In the genomic region with DNA sequence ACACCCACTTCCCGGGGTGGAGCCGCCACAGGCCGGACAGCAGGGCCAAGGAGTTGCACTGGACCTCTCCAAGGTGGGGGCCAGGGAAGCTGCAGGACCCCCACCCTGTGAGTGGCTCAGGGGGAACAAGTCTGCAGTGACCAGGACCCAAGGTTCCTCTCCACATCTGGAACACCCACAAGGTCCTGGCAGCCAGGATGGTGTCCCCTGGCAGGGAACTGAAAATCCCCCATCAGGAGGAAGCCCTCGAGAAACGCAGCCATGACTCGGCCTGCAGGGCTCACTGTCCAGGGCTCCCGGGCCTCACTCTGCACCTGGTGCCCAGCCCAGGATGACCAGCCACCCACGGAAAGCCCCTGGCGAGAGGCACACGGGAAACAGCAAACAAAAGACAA, we compare ENCODE assay signal across 20 cellular contexts. TPM values are rescaled to one million over a fixed set of nuclear protein-coding genes. Genes with fewer than 3 reads are reported as not detected.
DNase-seq lines count a peak whose midpoint lies in the region; ATAC-seq and TF ChIP-seq lines count a peak whose summit lies in the region.
"Had no signal": no experiment of that assay in that cellular context is flagged by ENCODE, and none has a peak within 500 bp of the region (broad histone marks: within the 10 kb centered on the region; RNA-seq: fewer than 3 reads in every experiment).

No MANE protein-coding gene starts in this region.

- no peaks in the 10 kb centered on the region for H3F3A ChIP-seq in MM.1S (ENCODE audit: insufficient read depth, low read length)

- H3K4me2 ChIP-seq in MM.1S (ENCODE audit: low read depth, low read length) = no peak overlapping the region

- peaks cover 8% of the 10 kb centered on the region for H3K27me3 Mint-ChIP-seq in endothelial cell (ENCODE audit: unreplicated experiment)
- no peaks in the 10 kb centered on the region for H3K27me3 Mint-ChIP-seq in type B pancreatic cell

- no peaks in the 10 kb centered on the region for H3K9me2 ChIP-seq in MM.1S (replicated peaks; ENCODE audit: insufficient read depth, low read length)

- no peaks in the 10 kb centered on the region for H3K27me3 ChIP-seq in cardiac muscle cell
- H3K27me3 ChIP-seq in MM.1S (replicated peaks; ENCODE audit: insufficient read depth, low read length) = no peaks in the 10 kb centered on the region
- H3K27me3 ChIP-seq: gastroesophageal sphincter, sigmoid colon, SJSA1, upper lobe of left lung had no signal

- H3K4me3 Mint-ChIP-seq in endothelial cell (ENCODE audit: unreplicated experiment) (peak overlapping the region; percentile 51), type B pancreatic cell (no peak overlapping the region)

- no peaks in the 10 kb centered on the region for H3K4me1 Mint-ChIP-seq in endothelial cell (ENCODE audit: unreplicated experiment)
- no peaks in the 10 kb centered on the region for H3K4me1 Mint-ChIP-seq in type B pancreatic cell (ENCODE audit: unreplicated experiment)

- TF ChIP-seq CTCF in cardiac muscle cell (IDR thresholded peaks at IDR 0.05; ENCODE audit: low read depth, low read length) (no peak), endothelial cell (IDR thresholded peaks at IDR 0.05; ENCODE audit: unreplicated experiment) (no peak), type B pancreatic cell (conservative IDR thresholded peaks at IDR 0.05) (no peak), MM.1S (IDR thresholded peaks at IDR 0.05; ENCODE audit: low read length) (no peak)

- ATAC-seq in Right ventricle myocardium inferior (no peak), GM18519 (IDR thresholded peaks at IDR 0.05; ENCODE audit: low FRiP score, unreplicated experiment) (no peak), GM21367 (IDR thresholded peaks at IDR 0.05; ENCODE audit: unreplicated experiment) (no peak)
- ATAC-seq: gastroesophageal sphincter; stimulated activated naive CD8-positive, alpha-beta T cell treated with anti-CD3 and anti-CD28 coated beads, Interleukin-15, Interleukin-2, amounts not matched to agents 100 U/mL and 50 U/mL, for 24 hours had no signal

- H3K27ac ChIP-seq in cardiac muscle cell = peak overlapping the region; percentile 43
- H3K27ac ChIP-seq in MM.1S (ENCODE audit: low read length) = no peak overlapping the region
- H3K27ac ChIP-seq: gastroesophageal sphincter, sigmoid colon, SJSA1, upper lobe of left lung had no signal

- H3K9ac ChIP-seq in MM.1S (ENCODE audit: low read length) = no peak overlapping the region

- peaks cover 32% of the 10 kb centered on the region for H3K36me3 Mint-ChIP-seq in endothelial cell (ENCODE audit: low read depth, unreplicated experiment)
- peaks cover 24% of the 10 kb centered on the region for H3K36me3 Mint-ChIP-seq in type B pancreatic cell

- no peaks in the 10 kb centered on the region for H4K20me1 ChIP-seq in MM.1S (ENCODE audit: insufficient read depth, low read length)

- H2AFZ ChIP-seq in MM.1S (ENCODE audit: low read length) = no peak overlapping the region

- H3K9me3 ChIP-seq in cardiac muscle cell (ENCODE audit: low read depth) = no peaks in the 10 kb centered on the region
- H3K9me3 ChIP-seq in MM.1S (replicated peaks; ENCODE audit: insufficient read depth, low read length) = no peaks in the 10 kb centered on the region
- H3K9me3 ChIP-seq: gastroesophageal sphincter, HAP-1, sigmoid colon, SJSA1, upper lobe of left lung had no signal

- H3K36me3 ChIP-seq in cardiac muscle cell (peaks cover 30% of the 10 kb centered on the region), MM.1S (replicated peaks; ENCODE audit: insufficient read depth, low read length) (no peaks in the 10 kb centered on the region; the same call in 1 of the 2 replicates)

- intact Hi-C loops in Right ventricle myocardium inferior (cut with DNase I) = loop anchor here (5.0 kb wide), 1 partner anchor 38 kb away; no protein-coding TSS in a partner anchor

- DNase-seq in cardiac muscle cell (ENCODE audit: low read depth in 1 of 2, low spot score in 1 of 2) = no peak
- DNase-seq in Right ventricle myocardium inferior (ENCODE audit: missing footprints) = no peak
- DNase-seq in M059J (ENCODE audit: low read depth) = peak; percentile 7
- DNase-seq in endothelial cell (ENCODE audit: low spot score) = no peak
- DNase-seq in type B pancreatic cell (ENCODE audit: extremely low spot score, unreplicated experiment) = no peak
- DNase-seq in MM.1S = no peak
- DNase-seq: erythroblast; NCI-H1417; NCI-H2171; NCI-H526 treated with DMSO at 0.1 percent for 48 hours; sigmoid colon; stimulated activated naive CD8-positive, alpha-beta T cell treated with anti-CD3 and anti-CD28 coated beads, Interleukin-15, Interleukin-2, amounts not matched to agents 100 U/mL and 50 U/mL, for 24 hours; T1000 had no signal

- no peak overlapping the region for H3K4me3 ChIP-seq in cardiac muscle cell
- no peak overlapping the region for H3K4me3 ChIP-seq in MM.1S (ENCODE audit: low read length)
- H3K4me3 ChIP-seq: gastroesophageal sphincter, HAP-1, sigmoid colon, SJSA1, upper lobe of left lung had no signal

- H3K27ac Mint-ChIP-seq in endothelial cell (ENCODE audit: unreplicated experiment) (no peak overlapping the region), type B pancreatic cell (peak overlapping the region; percentile 60)

- H3K9me3 Mint-ChIP-seq in endothelial cell (ENCODE audit: unreplicated experiment) (no peaks in the 10 kb centered on the region), type B pancreatic cell (no peaks in the 10 kb centered on the region)

- H3K79me2 ChIP-seq in MM.1S (ENCODE audit: low read length) = no peaks in the 10 kb centered on the region

- H3K4me1 ChIP-seq in cardiac muscle cell (ENCODE audit: low read depth) (no peaks in the 10 kb centered on the region), MM.1S (ENCODE audit: low read length) (no peaks in the 10 kb centered on the region)
- H3K4me1 ChIP-seq: gastroesophageal sphincter, HAP-1, sigmoid colon, SJSA1, upper lobe of left lung had no signal

RNA-seq across cellular contexts. Expression of a gene that starts 11.5 kb away (rescaled TPM):
- 149 and 186 TPM in 2 replicates for total RNA-seq in cardiac muscle cell
- 157 and 176 TPM in 2 replicates for polyA plus RNA-seq in cardiac muscle cell
- 190 TPM for total RNA-seq in Right ventricle myocardium inferior
- total RNA-seq in M059J (2014; rRNA removed; shearing (Covaris generic)) = 169 and 259 TPM in 2 replicates
- 61.1 TPM for total RNA-seq in endothelial cell (ENCODE audit: unreplicated experiment)
- 84.5 and 128 TPM in 2 replicates for total RNA-seq in type B pancreatic cell (ENCODE audit: low replicate concordance)

RNA-seq across cellular contexts. Expression of a gene that starts 39.8 kb away (rescaled TPM):
- total RNA-seq in cardiac muscle cell (49.6 and 63.1 TPM in 2 replicates), Right ventricle myocardium inferior (57.5 TPM), endothelial cell (ENCODE audit: unreplicated experiment) (92.4 TPM), type B pancreatic cell (ENCODE audit: low replicate concordance) (54.6 and 63.1 TPM in 2 replicates)
- polyA plus RNA-seq in cardiac muscle cell = 60.0 and 97.8 TPM in 2 replicates
- 56.9 and 110 TPM in 2 replicates for total RNA-seq in M059J (2014; rRNA removed; shearing (Covaris generic))

RNA-seq across cellular contexts. Expression of a gene that starts 41.8 kb away (rescaled TPM):
- total RNA-seq in cardiac muscle cell (2.6 and 4.5 TPM in 2 replicates), Right ventricle myocardium inferior (0.16 TPM), endothelial cell (ENCODE audit: unreplicated experiment) (2.6 TPM), type B pancreatic cell (ENCODE audit: low replicate concordance) (1.7 and 1.8 TPM in 2 replicates)
- polyA plus RNA-seq in cardiac muscle cell = 2.5 and 3.4 TPM in 2 replicates
- 0.25 and 0.34 TPM in 2 replicates for total RNA-seq in M059J (2014; rRNA removed; shearing (Covaris generic))

RNA-seq across cellular contexts. Expression of a gene that starts 45.5 kb away (rescaled TPM):
- total RNA-seq in cardiac muscle cell = 178 and 202 TPM in 2 replicates
- polyA plus RNA-seq in cardiac muscle cell = 69.6 and 83.1 TPM in 2 replicates
- total RNA-seq in Right ventricle myocardium inferior = 27.8 TPM
- 27.5 and 35.5 TPM in 2 replicates for total RNA-seq in M059J (2014; rRNA removed; shearing (Covaris generic))
- 46.4 TPM for total RNA-seq in endothelial cell (ENCODE audit: unreplicated experiment)
- total RNA-seq in type B pancreatic cell (ENCODE audit: low replicate concordance) = 33.6 and 46.9 TPM in 2 replicates

RNA-seq across cellular contexts. Expression of a gene that starts 53.7 kb away (rescaled TPM):
- 0.51 TPM in 1 of 2 replicates, not detected in the other for total RNA-seq in cardiac muscle cell
- polyA plus RNA-seq in cardiac muscle cell = 0.23 and 1.2 TPM in 2 replicates
- total RNA-seq in Right ventricle myocardium inferior = 0.41 TPM
- 0.20 TPM in 1 of 2 replicates, not detected in the other for total RNA-seq in M059J (2014; rRNA removed; shearing (Covaris generic))
- 0.41 TPM for total RNA-seq in endothelial cell (ENCODE audit: unreplicated experiment)
- total RNA-seq in type B pancreatic cell (ENCODE audit: low replicate concordance) = 25.3 and 66.6 TPM in 2 replicates
- total RNA-seq: occipital lobe, SJSA1 had no signal
